Comparison of ENCODE assay signal across 8 cellular contexts in the genomic region with DNA sequence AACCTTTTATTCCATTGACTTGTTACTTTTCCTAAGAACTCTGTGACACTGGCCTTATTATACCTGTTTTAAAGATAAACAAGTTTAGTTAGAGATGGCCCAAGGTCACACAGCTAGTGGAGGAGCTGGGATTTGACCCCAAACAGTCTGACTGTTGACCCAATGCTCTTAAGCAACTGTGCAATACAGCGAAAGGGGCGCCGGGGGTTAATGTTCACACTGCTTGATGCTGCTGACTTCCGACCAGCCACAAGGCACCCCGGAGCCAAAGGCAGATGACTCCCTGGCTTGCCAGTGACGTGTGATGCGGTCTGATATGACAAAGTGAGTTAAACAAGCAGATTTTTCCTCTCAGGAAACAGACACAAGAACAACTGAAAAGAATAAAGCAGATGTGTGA. TPM values are rescaled to one million over a fixed set of nuclear protein-coding genes. Genes with fewer than 3 reads are reported as not detected.
DNase-seq lines count a peak whose midpoint lies in the region; ATAC-seq and TF ChIP-seq lines count a peak whose summit lies in the region.

No MANE protein-coding gene starts in this region.

- H3K4me3 ChIP-seq in epithelial cell of esophagus (ENCODE audit: low read length) = no peak overlapping the region
- H3K4me3 ChIP-seq in stomach = peak overlapping the region in 1 of 4 donors; percentile 0

- no peaks in the 10 kb centered on the region for H3K27me3 ChIP-seq in stomach

- TF ChIP-seq POLR2A in stomach (IDR thresholded peaks at IDR 0.05) = no peak

- TF ChIP-seq EP300 in stomach (IDR thresholded peaks at IDR 0.05) = no peak

- 10 to 21% (median 13%) methylated on average over 6 to 7 of the region's 7 CpGs for WGBS in stomach, 5 donors

- H3K27ac ChIP-seq in stomach = peak overlapping the region in 4 of 5 donors; percentile 29 to 61 (median 53)

- DNase-seq in CD1c-positive myeloid dendritic cell (ENCODE audit: extremely low spot score) = peak; percentile 61
- peak; percentile 97 to 99 for DNase-seq in Kasumi-1 (lab: John Stamatoyannopoulos, UW)
- peak; percentile 86 for DNase-seq in activated CD8-positive, alpha-beta memory T cell treated with anti-CD3 and anti-CD28 coated beads for 24 hours
- peak; percentile 58 for DNase-seq in epithelial cell of esophagus (ENCODE audit: low read depth)
- DNase-seq in non-pigmented ciliary epithelial cell (ENCODE audit: low read depth) = peak; percentile 66
- DNase-seq in stomach = peak; percentile 63
- DNase-seq in amniotic stem cell (lab: John Stamatoyannopoulos, UW) = no peak

- H3K9me3 ChIP-seq in stomach = no peaks in the 10 kb centered on the region

- intact Hi-C loops in stomach (cut with DNase I; ENCODE audit: low total_unique reads) = no loop called here

- ATAC-seq in GM21529 (IDR thresholded peaks at IDR 0.05; ENCODE audit: unreplicated experiment) = peak; percentile 84

- TF ChIP-seq CTCF in epithelial cell of esophagus (IDR thresholded peaks at IDR 0.05; ENCODE audit: insufficient read depth, low read depth, low read length, missing control alignments) (no peak), stomach (IDR thresholded peaks at IDR 0.05) (no peak)

- H3K36me3 ChIP-seq in stomach = no peaks in the 10 kb centered on the region

- peaks cover 13 to 95% (median 61%) of the 10 kb centered on the region in 4 donors for H3K4me1 ChIP-seq in stomach

RNA-seq across cellular contexts. Expression of gene PIK3R1, which starts 23.9 kb away (rescaled TPM):
- 100 to 1,000 TPM in 3 of 5 donors, 10 to 100 TPM in 2; 45.2 to 280 (median 115) TPM for total RNA-seq in stomach
- polyA plus RNA-seq in stomach = 10 to 100 TPM in 2 of 3 donors, 1 to 10 TPM in 1; 9.2 to 10.5 (median 10.1) TPM
